ENCODE assay signal across 21 cellular contexts in genomic region chr2:124213977-124214587, GRCh38.
"Had no signal": no experiment of that assay in that cellular context is flagged by ENCODE, and none has a peak within 500 bp of the region (broad histone marks: within the 10 kb centered on the region; RNA-seq: fewer than 3 reads in every experiment).

No MANE protein-coding gene starts in this region.

- H3K27me3 ChIP-seq: dorsolateral prefrontal cortex, esophagus muscularis mucosa, gastrocnemius medialis, pancreas, right lobe of liver, suprapubic skin, thyroid gland, uterus had no signal

- H3K4me1 ChIP-seq: esophagus muscularis mucosa, gastrocnemius medialis, pancreas, right lobe of liver, suprapubic skin, thyroid gland, uterus had no signal

- FAIRE-seq: kidney, pancreas had no signal

- H3K36me3 ChIP-seq: esophagus muscularis mucosa, gastrocnemius medialis, pancreas, right lobe of liver, suprapubic skin, thyroid gland, uterus had no signal

- H3K9me3 ChIP-seq: esophagus muscularis mucosa, gastrocnemius medialis, pancreas, right lobe of liver, suprapubic skin, thyroid gland, uterus had no signal

- H3K27ac ChIP-seq: dorsolateral prefrontal cortex, epithelial cell of prostate, esophagus muscularis mucosa, gastrocnemius medialis, pancreas, right lobe of liver, suprapubic skin, thyroid gland, uterus had no signal

- DNase-seq: cortex of kidney; dorsolateral prefrontal cortex; effector CD8-positive, alpha-beta T cell; gastrocnemius medialis; kidney; left colon; left ventricle myocardium superior; mesenchymal stem cell; midbrain; occipital lobe; pancreas; right lobe of liver; stimulated activated CD4-positive, alpha-beta T cell treated with anti-CD3 and anti-CD28 coated beads, Interleukin-4, amount 100 ng/mL, for 1 hour; stimulated activated CD8-positive, alpha-beta memory T cell treated with anti-CD3 and anti-CD28 coated beads, Interleukin-4, amount 100 ng/mL, for 48 hours; stimulated activated naive CD8-positive, alpha-beta T cell treated with anti-CD3 and anti-CD28 coated beads, Interleukin-15, Interleukin-2, amounts not matched to agents 100 U/mL and 50 U/mL, for 24 hours; thyroid gland; uterus had no signal

- H3K4me3 ChIP-seq: dorsolateral prefrontal cortex, esophagus muscularis mucosa, gastrocnemius medialis, lung, pancreas, right lobe of liver, suprapubic skin, thyroid gland, uterus had no signal
